ENCODE assay signal across 1 cellular context in genomic region chr19:41431426-41432386, GRCh38.
TF ChIP-seq lines count a peak whose summit lies in the region.

No MANE protein-coding gene starts in this region.

TF ChIP-seq in GM12878, 131 proteins besides CTCF, POLR2A, EP300 and RAD21:
- TF ChIP-seq ATF2 (IDR thresholded peaks at IDR 0.05; ENCODE audit: low read length) (no peak), IRF5 (IDR thresholded peaks at IDR 0.05; ENCODE audit: borderline replicate concordance) (no peak), MAX (IDR thresholded peaks at IDR 0.05; ENCODE audit: low read depth, low read length) (no peak), SIX5 (IDR thresholded peaks at IDR 0.05; ENCODE audit: low read depth, low read length, severe bottlenecking) (no peak), POLR2AphosphoS5 (IDR thresholded peaks at IDR 0.05; ENCODE audit: low read length) (no peak), ZBTB33 (IDR thresholded peaks at IDR 0.05) (no peak), ZBTB4 (CRISPR knock-in tag; IDR thresholded peaks at IDR 0.05) (no peak), MEF2A (IDR thresholded peaks at IDR 0.05; ENCODE audit: insufficient read depth, low read depth, low read length) (no peak), NR2F1 (conservative IDR thresholded peaks at IDR 0.05) (no peak), SMAD1 (IDR thresholded peaks at IDR 0.05; ENCODE audit: low read depth, partially characterized antibody) (no peak), POU2F2 (IDR thresholded peaks at IDR 0.05; ENCODE audit: borderline replicate concordance, low read depth, low read length) (no peak), ZNF274 (IDR thresholded peaks at IDR 0.05; ENCODE audit: insufficient read depth, insufficient read length) (no peak), NKRF (conservative IDR thresholded peaks at IDR 0.05) (no peak), BMI1 (IDR thresholded peaks at IDR 0.05; ENCODE audit: borderline replicate concordance) (no peak), FOS (IDR thresholded peaks at IDR 0.05; ENCODE audit: borderline replicate concordance, extremely low read depth, insufficient read length) (no peak), WRNIP1 (IDR thresholded peaks at IDR 0.05; ENCODE audit: borderline replicate concordance, low read depth, low read length) (no peak), BCLAF1 (IDR thresholded peaks at IDR 0.05) (no peak), HDAC6 (IDR thresholded peaks at IDR 0.05; ENCODE audit: unreplicated experiment) (no peak), EGR1 (IDR thresholded peaks at IDR 0.05; ENCODE audit: borderline replicate concordance in 1 of 2, low read depth in 2 of 2, low read length in 2 of 2) (no peak), IRF3 (IDR thresholded peaks at IDR 0.05) (no peak)
